ENCODE assay signal across 21 cellular contexts in genomic region chr11:70526116-70527045, GRCh38.
DNase-seq lines count a peak whose midpoint lies in the region; ATAC-seq and TF ChIP-seq lines count a peak whose summit lies in the region.
"Had no signal": no experiment of that assay in that cellular context is flagged by ENCODE, and none has a peak within 500 bp of the region (broad histone marks: within the 10 kb centered on the region; RNA-seq: fewer than 3 reads in every experiment).

No MANE protein-coding gene starts in this region.

- H3K79me2 ChIP-seq in neural cell (replicated peaks; ENCODE audit: insufficient read depth, low read length) = peaks cover 14% of the 10 kb centered on the region

- no peaks in the 10 kb centered on the region for H3K9me2 ChIP-seq in neural cell (ENCODE audit: insufficient read depth, low read length)

- POLR2A ChIA-PET in WTC11 (lab: Charles Lee) = no interaction called here

- H3K9ac ChIP-seq in neural cell (ENCODE audit: low read length) = no peak overlapping the region
- H3K9ac ChIP-seq: GM23248 had no signal

- peak overlapping the region; percentile 84 for H3K27ac Mint-ChIP-seq in WTC11
- H3K27ac Mint-ChIP-seq: immature natural killer cell had no signal

- peaks cover 9% of the 10 kb centered on the region for H3K9me3 Mint-ChIP-seq in WTC11
- H3K9me3 Mint-ChIP-seq: activated naive CD4-positive, alpha-beta T cell treated with anti-CD3 and anti-CD28 coated beads, Interleukin-2, amount 50 U/mL, for 72 hours; immature natural killer cell had no signal

- H3K36me3 ChIP-seq in BE2C = no peaks in the 10 kb centered on the region
- H3K36me3 ChIP-seq in neural cell (ENCODE audit: insufficient read depth, low read length) = no peaks in the 10 kb centered on the region
- H3K36me3 ChIP-seq: stomach, tibial nerve had no signal

- no peak overlapping the region for H3K4me3 Mint-ChIP-seq in WTC11
- H3K4me3 Mint-ChIP-seq: immature natural killer cell had no signal

- H3K4me1 Mint-ChIP-seq in WTC11 = peaks cover 57% of the 10 kb centered on the region
- H3K4me1 Mint-ChIP-seq: immature natural killer cell had no signal

- no peak for TF ChIP-seq EP300 in neural cell (conservative IDR thresholded peaks at IDR 0.05; ENCODE audit: poor library complexity, severe bottlenecking)

- ATAC-seq in WTC11 = no peak
- ATAC-seq: activated naive CD4-positive, alpha-beta T cell treated with anti-CD3 and anti-CD28 coated beads, Interleukin-2, amount 50 U/mL, for 72 hours; mucosa of descending colon had no signal

- H3K27ac ChIP-seq in neural cell (ENCODE audit: low read length) (peak overlapping the region; percentile 5), caudate nucleus (ENCODE audit: low read depth, low read length) (no peak overlapping the region)
- H3K27ac ChIP-seq: GM23248, stomach, tibial nerve had no signal

- CTCF ChIA-PET in WTC11 (lab: Charles Lee) = interaction anchor here (1.0 to 1.7 kb wide), 5 partner anchors 15 to 59 kb away, joined by 3 to 5 read pairs (median 3); no protein-coding TSS in a partner anchor

- H3K4me3 ChIP-seq in BE2C (ENCODE audit: low read depth, low read length) (no peak overlapping the region), neural cell (ENCODE audit: low read length) (no peak overlapping the region)
- H3K4me3 ChIP-seq: GM23248, mucosa of descending colon, stomach, tibial nerve had no signal

- no peaks in the 10 kb centered on the region for H3K9me3 ChIP-seq in BE2C
- H3K9me3 ChIP-seq in neural cell (ENCODE audit: low read length) = no peaks in the 10 kb centered on the region
- H3K9me3 ChIP-seq: mucosa of descending colon, stomach, tibial nerve had no signal

- H3K27me3 ChIP-seq in BE2C (no peaks in the 10 kb centered on the region), neural cell (ENCODE audit: insufficient read depth, low read depth, low read length) (no peaks in the 10 kb centered on the region)

- peak; percentile 13 for DNase-seq in NCI-H1092 treated with DMSO at 0.1 percent for 48 hours (lab: John Stamatoyannopoulos, UW)
- no peak for DNase-seq in NCI-H1092 (lab: John Stamatoyannopoulos, UW)
- peak; percentile 26 for DNase-seq in BE2C
- no peak for DNase-seq in WTC11 (ENCODE audit: low spot score)
- DNase-seq in stimulated activated naive CD4-positive, alpha-beta T cell treated with Interleukin-2 at 50 U/mL for 16 hours (lab: John Stamatoyannopoulos, UW) = no peak
- no peak for DNase-seq in NCI-H2196 (lab: John Stamatoyannopoulos, UW; ENCODE audit: unreplicated experiment)
- DNase-seq in caudate nucleus (lab: John Stamatoyannopoulos, UW) = no peak
- DNase-seq: activated CD4-positive, alpha-beta T cell treated with anti-CD3 and anti-CD28 coated beads for 4 hours; cerebellar nuclear complex; GM23248; immature natural killer cell; NCI-H1105 treated with DMSO at 0.1 percent for 48 hours; NCI-H2081 treated with DMSO at 0.1 percent for 48 hours; NCI-H526 treated with DMSO at 0.1 percent for 48 hours; occipital lobe; stomach; T-helper 1 cell had no signal

- no peaks in the 10 kb centered on the region for H3F3A ChIP-seq in neural cell (ENCODE audit: insufficient read depth, low read length, poor library complexity, severe bottlenecking)

- H3K4me1 ChIP-seq in BE2C = peaks cover 27% of the 10 kb centered on the region
- H3K4me1 ChIP-seq: tibial nerve had no signal

- H3K36me3 Mint-ChIP-seq in WTC11 = no peaks in the 10 kb centered on the region
- H3K36me3 Mint-ChIP-seq: activated naive CD4-positive, alpha-beta T cell treated with anti-CD3 and anti-CD28 coated beads, Interleukin-2, amount 50 U/mL, for 72 hours; immature natural killer cell had no signal

- no peak for TF ChIP-seq CTCF in BE2C (IDR thresholded peaks at IDR 0.05; ENCODE audit: low read depth, low read length)
- TF ChIP-seq CTCF in WTC11 (IDR thresholded peaks at IDR 0.05) = no peak
- TF ChIP-seq CTCF in neural cell (IDR thresholded peaks at IDR 0.05; ENCODE audit: poor library complexity, severe bottlenecking) = no peak

- no peaks in the 10 kb centered on the region for H3K27me3 Mint-ChIP-seq in WTC11 (ENCODE audit: low read depth)

- TF ChIP-seq RAD21 in neural cell (conservative IDR thresholded peaks at IDR 0.05) = no peak

- H3K4me2 ChIP-seq in neural cell (ENCODE audit: low read length) = no peak overlapping the region

- no peak overlapping the region for H2AFZ ChIP-seq in neural cell (ENCODE audit: low read depth, low read length)
- H2AFZ ChIP-seq: GM23248 had no signal

- H4K20me1 ChIP-seq in neural cell (ENCODE audit: insufficient read depth) = no peaks in the 10 kb centered on the region

TF ChIP-seq in WTC11, 78 proteins besides CTCF, POLR2A, EP300 and RAD21 (continues in another document):
- TF ChIP-seq ZNF423 (CRISPR knock-in tag; IDR thresholded peaks at IDR 0.05) (no peak), ZNF396 (CRISPR knock-in tag; IDR thresholded peaks at IDR 0.05; ENCODE audit: borderline replicate concordance) (no peak), FOXJ3 (CRISPR knock-in tag; IDR thresholded peaks at IDR 0.05; ENCODE audit: borderline replicate concordance) (no peak), TEAD4 (CRISPR knock-in tag; IDR thresholded peaks at IDR 0.05) (no peak), TEAD1 (CRISPR knock-in tag; IDR thresholded peaks at IDR 0.05) (no peak), ZNF416 (CRISPR knock-in tag; IDR thresholded peaks at IDR 0.05) (no peak), FOXP1 (CRISPR knock-in tag; IDR thresholded peaks at IDR 0.05; ENCODE audit: borderline replicate concordance) (no peak), ERG (CRISPR knock-in tag; IDR thresholded peaks at IDR 0.05) (no peak), FOXP4 (CRISPR knock-in tag; IDR thresholded peaks at IDR 0.05) (no peak)

TF ChIP-seq in neural cell, 6 proteins besides CTCF, POLR2A, EP300 and RAD21:
- TF ChIP-seq POLR2AphosphoS5 (IDR thresholded peaks at IDR 0.05) = no peak
- no peak for TF ChIP-seq MXI1 (conservative IDR thresholded peaks at IDR 0.05; ENCODE audit: poor library complexity, severe bottlenecking)
- no peak for TF ChIP-seq SMC3 (conservative IDR thresholded peaks at IDR 0.05; ENCODE audit: poor library complexity)
- TF ChIP-seq EZH2 (IDR thresholded peaks at IDR 0.05; ENCODE audit: borderline replicate concordance, insufficient read depth, low read length, poor library complexity, severe bottlenecking) = no peak
- no peak for TF ChIP-seq REST (IDR thresholded peaks at IDR 0.05; ENCODE audit: borderline replicate concordance)
- TF ChIP-seq TAF1 (IDR thresholded peaks at IDR 0.05; ENCODE audit: low read depth) = no peak

Comparison
In these comparisons a context has a peak if more than half of its experiments do, and no peak if none do; other contexts are left out.
1. DNase-seq: peak in NCI-H1092 treated with DMSO at 0.1 percent for 48 hours (single experiment) and BE2C (single experiment); none in NCI-H1092 (single experiment), WTC11 (single experiment), stimulated activated naive CD4-positive, alpha-beta T cell treated with Interleukin-2 at 50 U/mL for 16 hours (single experiment), NCI-H2196 (single experiment) and caudate nucleus (0 of 61).